In genomic region chr15:88847144-88847543, GRCh38 we compare ENCODE assay signal across 3 cellular contexts.
TF ChIP-seq lines count a peak whose summit lies in the region.

No MANE protein-coding gene starts in this region.

TF ChIP-seq in HEK293, 187 proteins besides CTCF, POLR2A, EP300 and RAD21:
- TF ChIP-seq, protein P1, sequence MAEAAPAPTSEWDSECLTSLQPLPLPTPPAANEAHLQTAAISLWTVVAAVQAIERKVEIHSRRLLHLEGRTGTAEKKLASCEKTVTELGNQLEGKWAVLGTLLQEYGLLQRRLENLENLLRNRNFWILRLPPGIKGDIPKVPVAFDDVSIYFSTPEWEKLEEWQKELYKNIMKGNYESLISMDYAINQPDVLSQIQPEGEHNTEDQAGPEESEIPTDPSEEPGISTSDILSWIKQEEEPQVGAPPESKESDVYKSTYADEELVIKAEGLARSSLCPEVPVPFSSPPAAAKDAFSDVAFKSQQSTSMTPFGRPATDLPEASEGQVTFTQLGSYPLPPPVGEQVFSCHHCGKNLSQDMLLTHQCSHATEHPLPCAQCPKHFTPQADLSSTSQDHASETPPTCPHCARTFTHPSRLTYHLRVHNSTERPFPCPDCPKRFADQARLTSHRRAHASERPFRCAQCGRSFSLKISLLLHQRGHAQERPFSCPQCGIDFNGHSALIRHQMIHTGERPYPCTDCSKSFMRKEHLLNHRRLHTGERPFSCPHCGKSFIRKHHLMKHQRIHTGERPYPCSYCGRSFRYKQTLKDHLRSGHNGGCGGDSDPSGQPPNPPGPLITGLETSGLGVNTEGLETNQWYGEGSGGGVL (tag by site-specific recombination; IDR thresholded peaks at IDR 0.05): no peak
- no peak for TF ChIP-seq ZNF473 (tag by site-specific recombination; IDR thresholded peaks at IDR 0.05)
- TF ChIP-seq EGR2 (tag by site-specific recombination; IDR thresholded peaks at IDR 0.05; ENCODE audit: low read depth): peak; percentile 51; the same call in 1 of the 2 replicates
- TF ChIP-seq REST (tag by site-specific recombination; IDR thresholded peaks at IDR 0.05): no peak
- TF ChIP-seq KLF1 (tag by site-specific recombination; IDR thresholded peaks at IDR 0.05): peak; percentile 18; the same call in 1 of the 2 replicates
- TF ChIP-seq ZFHX2 (tag by site-specific recombination; conservative IDR thresholded peaks at IDR 0.05): peak; percentile 30
- no peak for TF ChIP-seq ZNF354C (tag by site-specific recombination; IDR thresholded peaks at IDR 0.05; ENCODE audit: borderline replicate concordance, low read depth)

TF ChIP-seq in K562, 482 proteins besides CTCF, POLR2A, EP300 and RAD21:
- TF ChIP-seq FOXK1 (CRISPR knock-in tag; IDR thresholded peaks at IDR 0.05; ENCODE audit: borderline replicate concordance) (no peak), EGR1 (conservative IDR thresholded peaks at IDR 0.05) (peak; percentile 23; the same call in 1 of the 2 replicates), ZNF778 (CRISPR knock-in tag; IDR thresholded peaks at IDR 0.05) (no peak), NRF1 (conservative IDR thresholded peaks at IDR 0.05 in 1 of 2, IDR thresholded peaks at IDR 0.05 in 1 of 2) (peak; percentile 51 to 60; a peak in 3 of 4 replicates), PTTG1 (tag; IDR thresholded peaks at IDR 0.05; ENCODE audit: low read depth) (no peak), HLTF (IDR thresholded peaks at IDR 0.05) (no peak)

TF ChIP-seq in WTC11, 78 proteins besides CTCF, POLR2A, EP300 and RAD21:
- TF ChIP-seq ZNF671 (CRISPR knock-in tag; IDR thresholded peaks at IDR 0.05) (no peak), JUN (CRISPR knock-in tag; IDR thresholded peaks at IDR 0.05) (no peak), ERG (CRISPR knock-in tag; IDR thresholded peaks at IDR 0.05) (no peak)
- TF ChIP-seq, protein P2, sequence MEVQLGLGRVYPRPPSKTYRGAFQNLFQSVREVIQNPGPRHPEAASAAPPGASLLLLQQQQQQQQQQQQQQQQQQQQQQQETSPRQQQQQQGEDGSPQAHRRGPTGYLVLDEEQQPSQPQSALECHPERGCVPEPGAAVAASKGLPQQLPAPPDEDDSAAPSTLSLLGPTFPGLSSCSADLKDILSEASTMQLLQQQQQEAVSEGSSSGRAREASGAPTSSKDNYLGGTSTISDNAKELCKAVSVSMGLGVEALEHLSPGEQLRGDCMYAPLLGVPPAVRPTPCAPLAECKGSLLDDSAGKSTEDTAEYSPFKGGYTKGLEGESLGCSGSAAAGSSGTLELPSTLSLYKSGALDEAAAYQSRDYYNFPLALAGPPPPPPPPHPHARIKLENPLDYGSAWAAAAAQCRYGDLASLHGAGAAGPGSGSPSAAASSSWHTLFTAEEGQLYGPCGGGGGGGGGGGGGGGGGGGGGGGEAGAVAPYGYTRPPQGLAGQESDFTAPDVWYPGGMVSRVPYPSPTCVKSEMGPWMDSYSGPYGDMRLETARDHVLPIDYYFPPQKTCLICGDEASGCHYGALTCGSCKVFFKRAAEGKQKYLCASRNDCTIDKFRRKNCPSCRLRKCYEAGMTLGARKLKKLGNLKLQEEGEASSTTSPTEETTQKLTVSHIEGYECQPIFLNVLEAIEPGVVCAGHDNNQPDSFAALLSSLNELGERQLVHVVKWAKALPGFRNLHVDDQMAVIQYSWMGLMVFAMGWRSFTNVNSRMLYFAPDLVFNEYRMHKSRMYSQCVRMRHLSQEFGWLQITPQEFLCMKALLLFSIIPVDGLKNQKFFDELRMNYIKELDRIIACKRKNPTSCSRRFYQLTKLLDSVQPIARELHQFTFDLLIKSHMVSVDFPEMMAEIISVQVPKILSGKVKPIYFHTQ (CRISPR knock-in tag; IDR thresholded peaks at IDR 0.05): no peak
